26 cellular contexts compared by ENCODE assay signal in the genomic region with DNA sequence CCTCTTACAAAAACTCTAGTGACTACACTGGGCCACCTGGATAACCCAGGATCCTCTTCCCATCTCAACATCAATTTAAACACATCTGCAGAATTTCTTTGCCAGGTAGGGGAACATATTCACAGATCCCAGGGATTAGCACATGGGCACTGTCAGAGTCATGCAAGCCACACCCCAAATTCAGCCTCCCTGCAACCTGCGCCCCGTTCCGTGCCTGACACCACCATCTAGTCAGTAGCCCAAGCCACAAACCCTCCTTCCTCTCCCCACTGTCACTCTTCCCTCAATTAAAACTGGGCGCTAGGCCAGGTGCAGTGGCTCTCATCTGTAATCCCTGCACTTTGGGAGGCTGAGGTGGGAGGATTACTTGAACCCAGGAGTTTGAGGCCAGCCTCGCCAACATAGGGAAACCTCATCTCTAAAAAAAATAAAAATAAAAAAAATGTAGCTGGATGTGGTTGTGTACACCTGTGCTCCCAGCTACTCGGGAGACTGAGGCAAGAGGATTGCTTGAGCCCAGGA. TPM values are rescaled to one million over a fixed set of nuclear protein-coding genes. Genes with fewer than 3 reads are reported as not detected.
DNase-seq lines count a peak whose midpoint lies in the region; ATAC-seq, FAIRE-seq and TF ChIP-seq lines count a peak whose summit lies in the region.
"Had no signal": no experiment of that assay in that cellular context is flagged by ENCODE, and none has a peak within 500 bp of the region (broad histone marks: within the 10 kb centered on the region; RNA-seq: fewer than 3 reads in every experiment).

No MANE protein-coding gene starts in this region.

- no peak for DNase-seq in CD4-positive, alpha-beta T cell
- DNase-seq in Daoy (ENCODE audit: low read depth) (peak; percentile 21), K562 (ENCODE audit: extremely low read depth in 1 of 4, low spot score in 3 of 4) (no peak), COR-L47 (lab: John Stamatoyannopoulos, UW) (no peak), Ammon's horn (ENCODE audit: low spot score) (no peak), D721Med (ENCODE audit: insufficient read length, low spot score) (no peak)
- DNase-seq in natural killer cell treated with Interleukin-12 subunit alpha and Interleukin-12 subunit beta and Interleukin-15 and Interleukin-18, amount 100 ng/mL, for 72 hours (ENCODE audit: low spot score), result no peak
- DNase-seq: activated CD8-positive, alpha-beta T cell treated with anti-CD3 and anti-CD28 coated beads, Interleukin-2, amount 10 ng/mL, durations not matched to agents 7 days and 5 days; activated gamma-delta T cell treated with Interleukin-2 at 50 U/mL for 16 hours; activated T-cell treated with anti-CD3 and anti-CD28 coated beads for 4 hours; DMS 273 treated with DMSO at 0.1 percent for 48 hours; glutamatergic neuron; kidney glomerular epithelial cell; NCI-H1436; NCI-H510A treated with DMSO at 0.1 percent for 48 hours; NK-92 treated with Interleukin-12 subunit alpha and Interleukin-12 subunit beta, amount 100 ng/mL, for 24 hours; retina; SHP77 treated with DMSO at 0.1 percent for 48 hours; stimulated activated CD4-positive, alpha-beta T cell treated with anti-CD3 and anti-CD28 coated beads, Interleukin-12 subunit alpha, Interleukin-12 subunit beta, amount 100 ng/mL, for 4 hours; stimulated activated CD4-positive, alpha-beta T cell treated with anti-CD3 and anti-CD28 coated beads, Interleukin-4, amount 100 ng/mL, for 4 hours; stimulated activated naive CD4-positive, alpha-beta T cell treated with Interleukin-2 at 50 U/mL for 16 hours; SW 1271; transverse colon had no signal

- no peak overlapping the region for H3K4me2 ChIP-seq in K562 (ENCODE audit: insufficient read depth, low read length)

- no peak overlapping the region for H2AFZ ChIP-seq in K562 (ENCODE audit: low read depth, low read length)

- no peak for TF ChIP-seq RAD21 in K562 (CRISPR knock-in tag; conservative IDR thresholded peaks at IDR 0.05 in 1 of 2, IDR thresholded peaks at IDR 0.05 in 1 of 2)

- 93% methylated on average over 6 of the region's 6 CpGs for WGBS in K562 (ENCODE audit: insufficient coverage, low coverage, missing lambda C conversion rate)

- H3K9me3 ChIP-seq in CD4-positive, alpha-beta T cell (ENCODE audit: control insufficient read depth, low read length), result no peaks in the 10 kb centered on the region
- no peaks in the 10 kb centered on the region for H3K9me3 ChIP-seq in K562 (replicated peaks; ENCODE audit: control insufficient read depth, insufficient read depth, low read depth, low read length)
- H3K9me3 ChIP-seq: transverse colon had no signal

- H3K4me1 ChIP-seq in K562 (replicated peaks in 1 of 2; ENCODE audit: control insufficient read depth in 2 of 2, insufficient read depth in 2 of 2, low read length in 2 of 2), result peaks cover 12 to 20% of the 10 kb centered on the region in 2 experiments; a peak in 4 of 5 replicates

- H3K4me1 Mint-ChIP-seq in CD4-positive, alpha-beta T cell (ENCODE audit: low read depth), result peaks cover 53% of the 10 kb centered on the region
- H3K4me1 Mint-ChIP-seq in natural killer cell treated with Interleukin-12 subunit alpha and Interleukin-12 subunit beta and Interleukin-15 and Interleukin-18, amount 100 ng/mL, for 72 hours (ENCODE audit: low read depth in 2 of 2), result peaks cover 34 to 41% of the 10 kb centered on the region in 2 donors

- H3K4me3 ChIP-seq in K562, result no peak overlapping the region
- H3K4me3 ChIP-seq: transverse colon had no signal

- BruUV-seq in K562 (replicated peaks; lab: Mats Ljungman, UMichigan), result no TSS peak

- peaks cover 26% of the 10 kb centered on the region for H4K20me1 ChIP-seq in K562 (replicated peaks; ENCODE audit: control insufficient read depth, insufficient read depth, low read length)

- no peaks in the 10 kb centered on the region for H3K27me3 Mint-ChIP-seq in CD4-positive, alpha-beta T cell
- no peaks in the 10 kb centered on the region for H3K27me3 Mint-ChIP-seq in natural killer cell treated with Interleukin-12 subunit alpha and Interleukin-12 subunit beta and Interleukin-15 and Interleukin-18, amount 100 ng/mL, for 72 hours

- TF ChIP-seq CTCF in CD4-positive, alpha-beta T cell (IDR thresholded peaks at IDR 0.05), result no peak
- TF ChIP-seq CTCF in K562 (IDR thresholded peaks at IDR 0.05 in 2 of 3, conservative IDR thresholded peaks at IDR 0.05 in 1 of 3; ENCODE audit: insufficient read depth in 2 of 3, low read depth in 1 of 3, low read length in 3 of 3) (no peak), D721Med (IDR thresholded peaks at IDR 0.05; ENCODE audit: insufficient read depth, missing control alignments) (no peak)

- no peaks in the 10 kb centered on the region for H3K9me3 Mint-ChIP-seq in CD4-positive, alpha-beta T cell
- H3K9me3 Mint-ChIP-seq in natural killer cell treated with Interleukin-12 subunit alpha and Interleukin-12 subunit beta and Interleukin-15 and Interleukin-18, amount 100 ng/mL, for 72 hours, result no peaks in the 10 kb centered on the region

- FAIRE-seq in K562 (lab: Jason Lieb, UNC) (no peak), D721Med (lab: Jason Lieb, UNC) (no peak)

- H3K27ac ChIP-seq in CD4-positive, alpha-beta T cell (ENCODE audit: low read depth, low read length), result no peak overlapping the region
- H3K27ac ChIP-seq in K562 (ENCODE audit: extremely low read depth, low read depth, low read length), result no peak overlapping the region
- H3K27ac ChIP-seq: C4-2B, transverse colon had no signal

- H3K4me3 Mint-ChIP-seq in CD4-positive, alpha-beta T cell, result no peak overlapping the region
- no peak overlapping the region for H3K4me3 Mint-ChIP-seq in natural killer cell treated with Interleukin-12 subunit alpha and Interleukin-12 subunit beta and Interleukin-15 and Interleukin-18, amount 100 ng/mL, for 72 hours
- H3K4me3 Mint-ChIP-seq: activated CD8-positive, alpha-beta T cell treated with anti-CD3 and anti-CD28 coated beads, Interleukin-2, amount 10 ng/mL, durations not matched to agents 7 days and 5 days had no signal

- in situ Hi-C loops in K562 (cut with MboI), result no loop called here

- POLR2A ChIA-PET in CD4-positive, alpha-beta T cell (lab: Charles Lee), result no interaction called here
- POLR2A ChIA-PET in K562 (lab: Yijun Ruan, JAX), result interaction anchor here (0.7 kb wide), 1 partner anchor 18 kb away, joined by 3 read pairs; no protein-coding TSS in a partner anchor

- H3K27ac Mint-ChIP-seq in CD4-positive, alpha-beta T cell, result peak overlapping the region; percentile 98
- H3K27ac Mint-ChIP-seq in natural killer cell treated with Interleukin-12 subunit alpha and Interleukin-12 subunit beta and Interleukin-15 and Interleukin-18, amount 100 ng/mL, for 72 hours, result peak overlapping the region; percentile 16 to 44
- H3K27ac Mint-ChIP-seq: activated CD8-positive, alpha-beta T cell treated with anti-CD3 and anti-CD28 coated beads, Interleukin-2, amount 10 ng/mL, durations not matched to agents 7 days and 5 days had no signal

- peak overlapping the region in 1 of 2 experiments; percentile 69; a peak in 1 of 4 replicates for H3K9ac ChIP-seq in K562 (ENCODE audit: insufficient read depth in 1 of 2, low read depth in 2 of 2, low read length in 2 of 2)

- no peak for TF ChIP-seq EP300 in K562 (IDR thresholded peaks at IDR 0.05; ENCODE audit: low read length)

- ATAC-seq in CD4-positive, alpha-beta T cell (ENCODE audit: poor library complexity), result no peak
- ATAC-seq in K562 (no peak), GM21390 (IDR thresholded peaks at IDR 0.05; ENCODE audit: unreplicated experiment) (no peak)
- ATAC-seq in natural killer cell treated with Interleukin-12 subunit alpha and Interleukin-12 subunit beta and Interleukin-15 and Interleukin-18, amount 100 ng/mL, for 72 hours, result no peak
- ATAC-seq: activated CD8-positive, alpha-beta T cell treated with anti-CD3 and anti-CD28 coated beads, Interleukin-2, amount 10 ng/mL, durations not matched to agents 7 days and 5 days; Panc1 had no signal

- no peaks in the 10 kb centered on the region for H3K27me3 ChIP-seq in CD4-positive, alpha-beta T cell (ENCODE audit: control insufficient read depth, insufficient read depth, low read length)
- no peaks in the 10 kb centered on the region for H3K27me3 ChIP-seq in K562 (ENCODE audit: control insufficient read depth in 2 of 2, insufficient read depth in 2 of 2, low read length in 2 of 2)
- H3K27me3 ChIP-seq: transverse colon had no signal

- H3K36me3 Mint-ChIP-seq in CD4-positive, alpha-beta T cell (ENCODE audit: low read depth), result peaks cover 59% of the 10 kb centered on the region
- H3K36me3 Mint-ChIP-seq in natural killer cell treated with Interleukin-12 subunit alpha and Interleukin-12 subunit beta and Interleukin-15 and Interleukin-18, amount 100 ng/mL, for 72 hours, result peaks cover 17% of the 10 kb centered on the region

- CTCF ChIA-PET in CD4-positive, alpha-beta T cell (lab: Charles Lee), result no interaction called here
- CTCF ChIA-PET in K562 (lab: Yijun Ruan, JAX; ENCODE audit: low intra/inter-chr PET ratio), result no interaction called here

- H3K9me1 ChIP-seq in K562 (ENCODE audit: control insufficient read depth, insufficient read depth, low read length), result peaks cover 7% of the 10 kb centered on the region

- TF ChIP-seq POLR2A in K562 (conservative IDR thresholded peaks at IDR 0.05), result no peak

- peaks cover 38% of the 10 kb centered on the region for H3K36me3 ChIP-seq in K562 (ENCODE audit: control insufficient read depth, insufficient read depth, low read length)

- intact Hi-C loops in CD4-positive, alpha-beta T cell (cut with DNase I, micrococcal nuclease), result loop anchor here in 1 of 2 experiments (10.0 kb wide), 2 partner anchors 1155 to 1305 kb away; partner anchors contain the start of genes IGHMBP2 and MRPL21
- intact Hi-C loops in K562 (cut with micrococcal nuclease), result loop anchor here (10.0 kb wide), 2 partner anchors 185 to 235 kb away; partner anchors contain the start of gene CTTN

- peaks cover 34% of the 10 kb centered on the region for H3K79me2 ChIP-seq in K562 (ENCODE audit: control insufficient read depth, insufficient read depth, low read length)

RNA-seq across cellular contexts. Expression of gene FADD, which starts 6.4 kb away (rescaled TPM):
- total RNA-seq in CD4-positive, alpha-beta T cell, result 10 to 100 TPM; 14.5 to 16.5 TPM
- 59.3 and 63.1 TPM in 2 replicates for total RNA-seq in Daoy (2014; rRNA removed; shearing (Covaris generic))
- total RNA-seq in K562 (2011; cell fraction: chromatin; rRNA removed; ENCODE audit: low replicate concordance), result 9.8 and 23.6 TPM in 2 replicates
- total RNA-seq in K562 (2011; cell fraction: nucleolus; rRNA removed), result 23.6 and 28.0 TPM in 2 replicates
- 17.0 and 17.6 TPM in 2 replicates for total RNA-seq in K562 (2011; cell fraction: nucleoplasm; rRNA removed)
- total RNA-seq in K562 (2014; rRNA removed) (20.1 and 20.4 TPM in 2 replicates), K562 (2014; rRNA removed; fragmentation: Illumina TruSeq; extraction: Trizol) (15.5 and 17.2 TPM in 2 replicates), K562 (2015; rRNA removed; fragmentation: Illumina TruSeq; extraction: Trizol) (18.4 and 20.9 TPM in 2 replicates), K562 (2021) (24.1 and 26.2 TPM in 2 replicates)
- polyA plus RNA-seq in K562 (2011; rRNA removed) (23.6 and 26.9 TPM in 2 replicates), K562 (2014; fragmentation: Illumina TruSeq; extraction: Trizol) (17.2 and 17.7 TPM in 2 replicates), K562 (2014; fragmentation: Nextera tagmentation; extraction: Ambion mirVana) (under 1 TPM; 0.29 to 0.30 TPM), K562 (2014; rRNA removed) (26.7 and 28.7 TPM in 2 replicates)
- polyA plus RNA-seq in K562 (2011; cell fraction: cytosol; rRNA removed), result 24.3 and 37.3 TPM in 2 replicates
- 11.2 and 14.3 TPM in 2 replicates for polyA plus RNA-seq in K562 (2011; cell fraction: nucleus; rRNA removed)
- 20.7 and 23.8 TPM in 2 replicates for polyA plus RNA-seq in K562 (2012)
- polyA minus RNA-seq in K562 (2011; rRNA and poly(A)+ RNA removed), result 17.5 and 22.8 TPM in 2 replicates
- 13.8 and 19.3 TPM in 2 replicates for polyA minus RNA-seq in K562 (2011; cell fraction: cytosol; rRNA and poly(A)+ RNA removed)
- polyA minus RNA-seq in K562 (2011; cell fraction: nucleus; rRNA and poly(A)+ RNA removed), result 17.8 and 23.5 TPM in 2 replicates
- total RNA-seq in natural killer cell treated with Interleukin-12 subunit alpha and Interleukin-12 subunit beta and Interleukin-15 and Interleukin-18, amount 100 ng/mL, for 72 hours, result 10 to 100 TPM; 30.9 to 32.3 TPM
